14 cellular contexts compared by ENCODE assay signal in the genomic region with DNA sequence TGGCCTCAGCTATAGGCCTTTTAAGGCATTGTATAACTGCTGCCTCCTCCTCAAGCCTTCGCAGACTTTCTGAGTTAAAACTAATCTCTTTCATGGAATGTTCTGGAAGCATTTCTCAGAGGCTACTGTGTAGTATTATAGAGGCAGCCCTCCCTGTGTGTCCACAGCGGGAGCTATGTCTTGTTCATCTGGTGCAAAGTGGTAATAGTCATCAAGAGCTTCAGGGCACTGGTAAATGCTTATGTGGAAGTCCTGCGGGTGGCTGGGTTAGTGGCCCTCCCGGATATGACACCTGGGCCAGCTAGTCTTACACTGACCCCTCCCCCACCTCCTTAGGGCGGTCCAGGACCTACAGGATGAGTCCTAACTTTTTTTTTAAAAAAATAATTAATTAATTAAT. TPM values are rescaled to one million over a fixed set of nuclear protein-coding genes. Genes with fewer than 3 reads are reported as not detected.
DNase-seq lines count a peak whose midpoint lies in the region; ATAC-seq and TF ChIP-seq lines count a peak whose summit lies in the region.
"Had no signal": no experiment of that assay in that cellular context is flagged by ENCODE, and none has a peak within 500 bp of the region (broad histone marks: within the 10 kb centered on the region; RNA-seq: fewer than 3 reads in every experiment).

No MANE protein-coding gene starts in this region.

- H3K9me2 ChIP-seq in GM23338 (ENCODE audit: insufficient read depth): no peaks in the 10 kb centered on the region

- H3K27me3 ChIP-seq in GM23338 (ENCODE audit: insufficient read depth) (peaks cover 35% of the 10 kb centered on the region), body of pancreas (no peaks in the 10 kb centered on the region)
- H3K27me3 ChIP-seq: BE2C, tibial artery had no signal

- no peak for TF ChIP-seq POLR2A in body of pancreas (IDR thresholded peaks at IDR 0.05)

- 0 out of 2 replicates have a peak, but pooled peaks cover 3% of the 10 kb centered on the region for H3K36me3 ChIP-seq in GM23338 (ENCODE audit: insufficient read depth)
- peaks cover 0 to 7% of the 10 kb centered on the region in 2 donors for H3K36me3 ChIP-seq in body of pancreas (replicated peaks in 1 of 2; ENCODE audit: insufficient read depth in 1 of 2, low read depth in 2 of 2)
- H3K36me3 ChIP-seq: BE2C had no signal

- peak overlapping the region; percentile 42; the same call in 2 of the 3 replicates for H3K4me3 Mint-ChIP-seq in GM23338
- H3K4me3 Mint-ChIP-seq in naive thymus-derived CD8-positive, alpha-beta T cell: peak overlapping the region in 8 of 10 donors; percentile 36 to 95 (median 48)
- H3K4me3 Mint-ChIP-seq in stimulated activated naive B cell treated with anti-CD40 and anti-IgM and Interleukin-4, amounts not matched to agents 10 μg/mL and 1 μg/mL and 100 μg/mL, for 72 hours: peak overlapping the region in 1 of 2 donors; percentile 25
- H3K4me3 Mint-ChIP-seq in activated naive CD8-positive, alpha-beta T cell treated with anti-CD3 and anti-CD28 coated beads for 36 hours: no peak overlapping the region

- ATAC-seq in GM23338: no peak
- ATAC-seq in body of pancreas: no peak
- ATAC-seq in naive thymus-derived CD8-positive, alpha-beta T cell: no peak
- no peak for ATAC-seq in stimulated activated naive B cell treated with anti-CD40 and anti-IgM and Interleukin-4, amounts not matched to agents 10 μg/mL and 1 μg/mL and 100 μg/mL, for 72 hours (replicated peaks)
- ATAC-seq: psoas muscle had no signal

- no peak for TF ChIP-seq CTCF in 22Rv1 (IDR thresholded peaks at IDR 0.05)
- no peak for TF ChIP-seq CTCF in GM23338 (conservative IDR thresholded peaks at IDR 0.05; ENCODE audit: low read depth in 2 of 2)
- TF ChIP-seq CTCF in body of pancreas (IDR thresholded peaks at IDR 0.05): no peak

- H3K4me2 ChIP-seq in GM23338: peak overlapping the region; percentile 67

- POLR2A ChIA-PET in naive thymus-derived CD8-positive, alpha-beta T cell (lab: Charles Lee): no interaction called here

- H3K27me3 Mint-ChIP-seq in GM23338 (ENCODE audit: insufficient read depth, low read depth, poor library complexity): peaks cover 33% of the 10 kb centered on the region
- H3K27me3 Mint-ChIP-seq in naive thymus-derived CD8-positive, alpha-beta T cell: no peaks in the 10 kb centered on the region
- peaks cover 0 to 27% of the 10 kb centered on the region in 2 donors for H3K27me3 Mint-ChIP-seq in stimulated activated naive B cell treated with anti-CD40 and anti-IgM and Interleukin-4, amounts not matched to agents 10 μg/mL and 1 μg/mL and 100 μg/mL, for 72 hours
- no peaks in the 10 kb centered on the region for H3K27me3 Mint-ChIP-seq in activated naive CD8-positive, alpha-beta T cell treated with anti-CD3 and anti-CD28 coated beads for 36 hours

- WGBS in body of pancreas, 2 donors: 75 to 77% methylated on average over 5 of the region's 5 CpGs

- H3K4me1 ChIP-seq in GM23338 (ENCODE audit: insufficient read depth) (peaks cover 31% of the 10 kb centered on the region), body of pancreas (peaks cover 86% of the 10 kb centered on the region)
- H3K4me1 ChIP-seq: BE2C, psoas muscle had no signal

- peaks cover 13% of the 10 kb centered on the region for H4K20me1 ChIP-seq in GM23338 (replicated peaks; ENCODE audit: insufficient read depth)

- no peaks in the 10 kb centered on the region for H3K9me3 Mint-ChIP-seq in GM23338
- no peaks in the 10 kb centered on the region for H3K9me3 Mint-ChIP-seq in naive thymus-derived CD8-positive, alpha-beta T cell
- H3K9me3 Mint-ChIP-seq in stimulated activated naive B cell treated with anti-CD40 and anti-IgM and Interleukin-4, amounts not matched to agents 10 μg/mL and 1 μg/mL and 100 μg/mL, for 72 hours: no peaks in the 10 kb centered on the region
- no peaks in the 10 kb centered on the region for H3K9me3 Mint-ChIP-seq in activated naive CD8-positive, alpha-beta T cell treated with anti-CD3 and anti-CD28 coated beads for 36 hours

- no peak overlapping the region for H3K4me3 ChIP-seq in GM23338
- no peak overlapping the region for H3K4me3 ChIP-seq in body of pancreas
- H3K4me3 ChIP-seq: psoas muscle, tibial artery had no signal

- H3K27ac ChIP-seq in 22Rv1 (peak overlapping the region; percentile 100), GM23338 (ENCODE audit: low read depth) (no peak overlapping the region; the same call in 1 of the 2 replicates), body of pancreas (peak overlapping the region; percentile 51 to 100 (median 98))
- H3K27ac ChIP-seq: psoas muscle, tibial artery had no signal

- no peak overlapping the region for H3K27ac Mint-ChIP-seq in GM23338
- peak overlapping the region in 3 of 10 donors; percentile 37 to 77 (median 47) for H3K27ac Mint-ChIP-seq in naive thymus-derived CD8-positive, alpha-beta T cell
- no peak overlapping the region for H3K27ac Mint-ChIP-seq in stimulated activated naive B cell treated with anti-CD40 and anti-IgM and Interleukin-4, amounts not matched to agents 10 μg/mL and 1 μg/mL and 100 μg/mL, for 72 hours
- H3K27ac Mint-ChIP-seq in activated naive CD8-positive, alpha-beta T cell treated with anti-CD3 and anti-CD28 coated beads for 36 hours: no peak overlapping the region

- intact Hi-C loops in body of pancreas (cut with DNase I): no loop called here

- no peak overlapping the region for H2AFZ ChIP-seq in GM23338

- peaks cover 8% of the 10 kb centered on the region for H3K36me3 Mint-ChIP-seq in GM23338 (ENCODE audit: low read depth)
- peaks cover 0 to 5% (median 0%) of the 10 kb centered on the region in 3 donors for H3K36me3 Mint-ChIP-seq in naive thymus-derived CD8-positive, alpha-beta T cell
- H3K36me3 Mint-ChIP-seq in stimulated activated naive B cell treated with anti-CD40 and anti-IgM and Interleukin-4, amounts not matched to agents 10 μg/mL and 1 μg/mL and 100 μg/mL, for 72 hours: peaks cover 5 to 10% of the 10 kb centered on the region in 2 donors
- H3K36me3 Mint-ChIP-seq in activated naive CD8-positive, alpha-beta T cell treated with anti-CD3 and anti-CD28 coated beads for 36 hours: peaks cover 2% of the 10 kb centered on the region

- H3F3A ChIP-seq in GM23338 (replicated peaks; ENCODE audit: low read depth): peaks cover 8% of the 10 kb centered on the region

- peaks cover 38% of the 10 kb centered on the region for H3K4me1 Mint-ChIP-seq in GM23338
- peaks cover 3 to 15% (median 12%) of the 10 kb centered on the region in 4 donors for H3K4me1 Mint-ChIP-seq in naive thymus-derived CD8-positive, alpha-beta T cell
- peaks cover 14 to 44% of the 10 kb centered on the region in 2 donors for H3K4me1 Mint-ChIP-seq in stimulated activated naive B cell treated with anti-CD40 and anti-IgM and Interleukin-4, amounts not matched to agents 10 μg/mL and 1 μg/mL and 100 μg/mL, for 72 hours
- peaks cover 7% of the 10 kb centered on the region for H3K4me1 Mint-ChIP-seq in activated naive CD8-positive, alpha-beta T cell treated with anti-CD3 and anti-CD28 coated beads for 36 hours

- DNase-seq in GM23338 (ENCODE audit: low spot score): peak; percentile 72
- peak in 1 of 4 donors; percentile 27 for DNase-seq in body of pancreas
- peak in 1 of 10 donors; percentile 48 for DNase-seq in naive thymus-derived CD8-positive, alpha-beta T cell
- no peak for DNase-seq in cortex of kidney (lab: John Stamatoyannopoulos, UW)
- no peak for DNase-seq in NCI-H1092 treated with DMSO at 0.1 percent for 48 hours (lab: John Stamatoyannopoulos, UW)
- DNase-seq in stimulated activated naive B cell treated with anti-CD40 and anti-IgM and Interleukin-4, amounts not matched to agents 10 μg/mL and 1 μg/mL and 100 μg/mL, for 72 hours: no peak
- no peak for DNase-seq in activated naive CD8-positive, alpha-beta T cell treated with anti-CD3 and anti-CD28 coated beads for 36 hours
- DNase-seq: activated CD4-positive, CD25-positive, alpha-beta regulatory T cell treated with anti-CD3 and anti-CD28 coated beads, Interleukin-2, amount 50 U/mL, for 72 hours; BE2C; psoas muscle; SHP77 treated with DMSO at 0.1 percent for 48 hours; tibial artery had no signal

- no peaks in the 10 kb centered on the region; the same call in 1 of the 2 replicates for H3K79me2 ChIP-seq in GM23338 (replicated peaks; ENCODE audit: insufficient read depth)

- no peaks in the 10 kb centered on the region for H3K9me3 ChIP-seq in body of pancreas
- H3K9me3 ChIP-seq: BE2C, psoas muscle, tibial artery had no signal

RNA-seq across cellular contexts. Expression of a gene that starts 2.2 kb away (rescaled TPM):
- 16.3 and 24.6 TPM in 2 replicates for total RNA-seq in GM23338 (2014; rRNA removed; shearing (Covaris generic))
- 18.0 and 18.7 TPM in 2 replicates for polyA plus RNA-seq in GM23338 (2016; fragmentation: Nextera tagmentation; extraction: Ambion mirVana)
- total RNA-seq in body of pancreas: 10 to 100 TPM; 21.5 to 22.7 TPM
- total RNA-seq in naive thymus-derived CD8-positive, alpha-beta T cell: 10 to 100 TPM; 20.7 to 24.9 TPM
- 10 to 100 TPM in 2 of 3 donors, 1 to 10 TPM in 1; 5.4 to 12.3 (median 10.0) TPM for polyA plus RNA-seq in naive thymus-derived CD8-positive, alpha-beta T cell
- total RNA-seq in activated naive CD8-positive, alpha-beta T cell treated with anti-CD3 and anti-CD28 coated beads for 36 hours: 10 to 100 TPM; 24.2 to 25.2 TPM

RNA-seq across cellular contexts. Expression of a gene that starts 21.3 kb away (rescaled TPM):
- 9.4 and 19.8 TPM in 2 replicates for total RNA-seq in GM23338 (2014; rRNA removed; shearing (Covaris generic))
- polyA plus RNA-seq in GM23338 (2016; fragmentation: Nextera tagmentation; extraction: Ambion mirVana): 9.1 and 11.7 TPM in 2 replicates
- total RNA-seq in body of pancreas: 10 to 100 TPM in 1 of 2 donors, 1 to 10 TPM in 1; 9.9 to 12.5 TPM
- 1 to 10 TPM; 5.7 to 7.8 TPM for total RNA-seq in naive thymus-derived CD8-positive, alpha-beta T cell
- 1 to 10 TPM in 2 of 3 donors, under 1 TPM in 1; 0.69 to 2.2 (median 2.1) TPM for polyA plus RNA-seq in naive thymus-derived CD8-positive, alpha-beta T cell
- 1 to 10 TPM; 4.9 TPM for total RNA-seq in activated naive CD8-positive, alpha-beta T cell treated with anti-CD3 and anti-CD28 coated beads for 36 hours

RNA-seq across cellular contexts. Expression of a gene that starts 29.3 kb away (rescaled TPM):
- total RNA-seq in GM23338 (2014; rRNA removed; shearing (Covaris generic)): 24.1 and 27.7 TPM in 2 replicates
- 20.1 and 21.4 TPM in 2 replicates for polyA plus RNA-seq in GM23338 (2016; fragmentation: Nextera tagmentation; extraction: Ambion mirVana)
- 100 to 1,000 TPM in 1 of 2 donors, 10 to 100 TPM in 1; 94.2 to 150 TPM for total RNA-seq in body of pancreas
- not detected for total RNA-seq in naive thymus-derived CD8-positive, alpha-beta T cell
- polyA plus RNA-seq in naive thymus-derived CD8-positive, alpha-beta T cell: not detected
- total RNA-seq in activated naive CD8-positive, alpha-beta T cell treated with anti-CD3 and anti-CD28 coated beads for 36 hours: not detected
- total RNA-seq: M059J had no signal

RNA-seq across cellular contexts. Expression of a gene that starts 57.4 kb away (rescaled TPM):
- 57.2 and 62.1 TPM in 2 replicates for total RNA-seq in GM23338 (2014; rRNA removed; shearing (Covaris generic))
- 117 and 129 TPM in 2 replicates for polyA plus RNA-seq in GM23338 (2016; fragmentation: Nextera tagmentation; extraction: Ambion mirVana)
- 10 to 100 TPM; 34.3 to 43.3 TPM for total RNA-seq in body of pancreas
- total RNA-seq in naive thymus-derived CD8-positive, alpha-beta T cell: 10 to 100 TPM; 67.2 to 69.7 TPM
- polyA plus RNA-seq in naive thymus-derived CD8-positive, alpha-beta T cell: 100 to 1,000 TPM; 123 to 139 (median 136) TPM
- 100 to 1,000 TPM; 117 to 124 TPM for total RNA-seq in activated naive CD8-positive, alpha-beta T cell treated with anti-CD3 and anti-CD28 coated beads for 36 hours

RNA-seq across cellular contexts. Expression of a gene that starts 57.5 kb away (rescaled TPM):
- total RNA-seq in GM23338 (2014; rRNA removed; shearing (Covaris generic)): 1.3 and 2.8 TPM in 2 replicates
- 5.2 and 5.6 TPM in 2 replicates for polyA plus RNA-seq in GM23338 (2016; fragmentation: Nextera tagmentation; extraction: Ambion mirVana)
- total RNA-seq in body of pancreas: 1 to 10 TPM; 3.6 to 5.6 TPM
- total RNA-seq in naive thymus-derived CD8-positive, alpha-beta T cell: 10 to 100 TPM; 22.1 to 23.7 TPM
- polyA plus RNA-seq in naive thymus-derived CD8-positive, alpha-beta T cell: 10 to 100 TPM; 10.1 to 13.3 (median 11.9) TPM
- 10 to 100 TPM in 1 of 2 experiments, 1 to 10 TPM in 1; 9.5 to 10.7 TPM for total RNA-seq in activated naive CD8-positive, alpha-beta T cell treated with anti-CD3 and anti-CD28 coated beads for 36 hours

Comparison
In these comparisons a context has a peak if more than half of its experiments do, and no peak if none do; other contexts are left out.
1. RNA of a gene that starts 29.3 kb away (total RNA-seq): 94.2 to 150 TPM in body of pancreas and 24.1 to 27.7 TPM in GM23338; not detected in naive thymus-derived CD8-positive, alpha-beta T cell and not detected in activated naive CD8-positive, alpha-beta T cell treated with anti-CD3 and anti-CD28 coated beads for 36 hours; every median in the first group is over 10 times any median in the second.